ENCODE assay signal across 8 cellular contexts in the genomic region with DNA sequence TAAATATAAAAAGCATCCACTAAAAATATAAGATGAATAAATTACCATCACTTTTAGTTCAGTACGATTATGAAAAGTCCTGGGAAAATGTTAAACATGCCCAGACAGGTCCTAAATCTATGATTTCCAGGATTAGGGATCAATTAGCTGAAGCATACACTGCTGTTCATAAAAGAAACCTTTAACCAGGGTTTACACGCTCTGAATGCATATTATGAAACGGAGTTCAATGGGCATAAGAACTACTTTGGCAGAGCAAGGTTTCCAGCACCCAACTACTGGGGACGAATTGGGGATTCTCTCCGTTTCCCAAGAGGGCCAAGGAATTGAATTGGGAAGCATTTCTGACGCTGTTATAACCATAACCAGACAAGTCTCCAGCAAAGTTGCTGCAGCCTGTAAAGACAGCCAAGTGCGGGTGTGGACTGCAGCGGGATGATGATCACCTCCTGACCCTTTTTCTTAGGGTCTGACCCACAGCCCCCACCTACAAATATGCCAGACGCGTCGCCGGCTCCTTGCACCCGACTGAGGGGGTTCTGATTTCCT. TPM values are rescaled to one million over a fixed set of nuclear protein-coding genes. Genes with fewer than 3 reads are reported as not detected.
DNase-seq lines count a peak whose midpoint lies in the region; ATAC-seq and TF ChIP-seq lines count a peak whose summit lies in the region.

No MANE protein-coding gene starts in this region.

- no peaks in the 10 kb centered on the region for H3K9me3 ChIP-seq in Caco-2
- no peaks in the 10 kb centered on the region for H3K9me3 ChIP-seq in ectodermal cell (ENCODE audit: control insufficient read depth, low read length)
- H3K9me3 ChIP-seq in neural progenitor cell (ENCODE audit: low read depth) = no peaks in the 10 kb centered on the region

- intact Hi-C loops in Caco-2 (cut with micrococcal nuclease; ENCODE audit: unreplicated experiment) = loop anchor here (1.0 kb wide), 1 partner anchor 48 kb away; no protein-coding TSS in a partner anchor

- WGBS in ectodermal cell, 2 experiments = 1 to 2% methylated on average over 13 of the region's 13 CpGs

- no peak for TF ChIP-seq CTCF in Caco-2 (IDR thresholded peaks at IDR 0.05; ENCODE audit: insufficient read depth in 1 of 2, low read depth in 1 of 2, low read length in 1 of 2, severe bottlenecking in 1 of 2, unreplicated experiment in 1 of 2)
- no peak for TF ChIP-seq CTCF in neural progenitor cell (IDR thresholded peaks at IDR 0.05)

- H3K36me3 ChIP-seq in Caco-2 (ENCODE audit: control insufficient read depth, insufficient read depth, low read length) = peaks cover 1% of the 10 kb centered on the region; the same call in 1 of the 2 replicates
- peaks cover 6% of the 10 kb centered on the region for H3K36me3 ChIP-seq in ectodermal cell (ENCODE audit: control insufficient read depth, insufficient read depth, low read length)
- H3K36me3 ChIP-seq in neural progenitor cell = no peaks in the 10 kb centered on the region

- no TSS peak for BruUV-seq in Caco-2 (replicated peaks; lab: Mats Ljungman, UMichigan)

- peaks cover 20% of the 10 kb centered on the region for H3K4me1 ChIP-seq in Caco-2
- H3K4me1 ChIP-seq in ectodermal cell (ENCODE audit: control insufficient read depth, insufficient read depth, low read length) = peaks cover 21% of the 10 kb centered on the region
- H3K4me1 ChIP-seq in neural progenitor cell = peaks cover 32% of the 10 kb centered on the region

- H3K27ac Mint-ChIP-seq in Caco-2 (ENCODE audit: unreplicated experiment) (peak overlapping the region; percentile 72), neural progenitor cell (peak overlapping the region; percentile 69)

- H3K79me2 ChIP-seq in neural progenitor cell (ENCODE audit: low read depth) = peaks cover 27% of the 10 kb centered on the region

- peak overlapping the region; percentile 8 for H2AFZ ChIP-seq in neural progenitor cell (replicated peaks)

- peaks cover 7% of the 10 kb centered on the region for H4K20me1 ChIP-seq in neural progenitor cell (ENCODE audit: low read depth)

- H3K4me3 ChIP-seq in Caco-2 (ENCODE audit: low read depth, low read length) (peak overlapping the region; percentile 98), ectodermal cell (ENCODE audit: insufficient read depth, low read depth, low read length) (peak overlapping the region; percentile 87), neural progenitor cell (peak overlapping the region; percentile 64)

- H3K9me3 Mint-ChIP-seq in Caco-2 (ENCODE audit: unreplicated experiment) (no peaks in the 10 kb centered on the region), neural progenitor cell (no peaks in the 10 kb centered on the region)

- peak overlapping the region; percentile 99 for H3K4me2 ChIP-seq in neural progenitor cell

- H3K9ac ChIP-seq in neural progenitor cell = no peak overlapping the region

- DNase-seq in Caco-2 (no peak), NCI-H460 (ENCODE audit: extremely low read depth, low read depth) (peak; percentile 17), neural progenitor cell (ENCODE audit: low spot score) (no peak), OCI-M1 (lab: John Stamatoyannopoulos, UW) (no peak), Kasumi-1 (lab: John Stamatoyannopoulos, UW) (no peak)

- peaks cover 13% of the 10 kb centered on the region for H3K4me1 Mint-ChIP-seq in Caco-2 (ENCODE audit: low read depth, unreplicated experiment)
- peaks cover 34% of the 10 kb centered on the region for H3K4me1 Mint-ChIP-seq in neural progenitor cell

- H3K36me3 Mint-ChIP-seq in Caco-2 (ENCODE audit: insufficient read depth, unreplicated experiment) (peaks cover 26% of the 10 kb centered on the region), neural progenitor cell (peaks cover 2% of the 10 kb centered on the region)

- POLR2A ChIA-PET in Caco-2 (lab: Charles Lee) = no interaction called here

- H3F3A ChIP-seq in neural progenitor cell (ENCODE audit: low read depth) = peaks cover 17% of the 10 kb centered on the region

- H3K27me3 Mint-ChIP-seq in Caco-2 (ENCODE audit: insufficient read depth, unreplicated experiment) = no peaks in the 10 kb centered on the region
- H3K27me3 Mint-ChIP-seq in neural progenitor cell (ENCODE audit: insufficient read depth, low read depth) = peaks cover 9% of the 10 kb centered on the region

- no peak for ATAC-seq in HG03045 (IDR thresholded peaks at IDR 0.05; ENCODE audit: unreplicated experiment)
- no peak for ATAC-seq in GM21723 (IDR thresholded peaks at IDR 0.05; ENCODE audit: unreplicated experiment)

- CTCF ChIA-PET in Caco-2 (lab: Charles Lee) = interaction anchor here (0.6 to 1.2 kb wide), 2 partner anchors 48 to 76 kb away, joined by 3 to 9 read pairs; no protein-coding TSS in a partner anchor

- H3K27me3 ChIP-seq in Caco-2 (replicated peaks; ENCODE audit: control insufficient read depth, insufficient read depth, low read length) = no peaks in the 10 kb centered on the region
- H3K27me3 ChIP-seq in ectodermal cell (ENCODE audit: control insufficient read depth, insufficient read depth, low read length, poor library complexity, severe bottlenecking) = peaks cover 11% of the 10 kb centered on the region
- H3K27me3 ChIP-seq in neural progenitor cell = no peaks in the 10 kb centered on the region

- H3K27ac ChIP-seq in ectodermal cell (ENCODE audit: insufficient read depth, low read depth, low read length, poor library complexity, severe bottlenecking) (no peak overlapping the region), neural progenitor cell (no peak overlapping the region)

- H3K4me3 Mint-ChIP-seq in Caco-2 (ENCODE audit: unreplicated experiment) (peak overlapping the region; percentile 72), neural progenitor cell (peak overlapping the region; percentile 95)

RNA-seq across cellular contexts. Expression of gene SLC30A1, which starts 1.6 kb away (rescaled TPM):
- total RNA-seq in Caco-2 (2022) = 21.6 and 26.6 TPM in 2 replicates
- total RNA-seq in NCI-H460 (2014; rRNA removed; shearing (Covaris generic)) = 33.2 and 35.3 TPM in 2 replicates
- polyA plus RNA-seq in NCI-H460 (2014; cell fraction: nucleus; rRNA removed) = 15.9 and 18.6 TPM in 2 replicates
- polyA plus RNA-seq in ectodermal cell (2013, experiment 1 of 4) = 8.3 TPM
- 12.7 TPM for polyA plus RNA-seq in ectodermal cell (2013, experiment 2 of 4)
- polyA plus RNA-seq in ectodermal cell (2013, experiment 3 of 4) = 8.2 TPM
- polyA plus RNA-seq in ectodermal cell (2013, experiment 4 of 4) = 8.8 TPM
- total RNA-seq in neural progenitor cell (ENCODE audit: low replicate concordance) = 4.8 and 7.1 TPM in 2 replicates
